8 cellular contexts compared by ENCODE assay signal in the genomic region with DNA sequence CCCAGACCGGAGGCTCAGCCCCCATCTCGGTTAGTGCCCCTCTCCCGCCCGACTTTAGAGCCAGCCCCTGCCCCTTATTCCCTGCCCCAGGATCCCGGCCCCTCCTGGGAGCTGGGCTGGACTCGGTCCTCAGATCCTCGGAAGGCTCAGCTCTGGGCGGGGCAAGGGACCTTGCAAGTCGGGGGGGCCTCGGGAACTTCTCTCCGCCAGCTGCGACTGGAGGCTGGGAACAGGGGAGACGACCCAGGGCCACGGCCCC. TPM values are rescaled to one million over a fixed set of nuclear protein-coding genes. Genes with fewer than 3 reads are reported as not detected.
DNase-seq lines count a peak whose midpoint lies in the region; ATAC-seq and TF ChIP-seq lines count a peak whose summit lies in the region.

No MANE protein-coding gene starts in this region.

- intact Hi-C loops in adrenal gland (cut with DNase I): no loop called here

- peak overlapping the region; percentile 85 to 86 for H3K4me3 Mint-ChIP-seq in stimulated activated naive B cell treated with anti-CD40 and anti-IgM and Interleukin-4, amounts not matched to agents 10 μg/mL and 1 μg/mL and 100 μg/mL, for 72 hours

- H3K27me3 ChIP-seq in adrenal gland: no peaks in the 10 kb centered on the region
- H3K27me3 ChIP-seq in iPS-15b (ENCODE audit: control insufficient read depth, insufficient read depth, low read length): peaks cover 17% of the 10 kb centered on the region
- H3K27me3 ChIP-seq in SJCRH30: no peaks in the 10 kb centered on the region

- H3K9me3 ChIP-seq in adrenal gland (replicated peaks in 1 of 3) (no peaks in the 10 kb centered on the region), iPS-15b (ENCODE audit: control insufficient read depth, insufficient read depth, low read length) (no peaks in the 10 kb centered on the region), SJCRH30 (replicated peaks) (no peaks in the 10 kb centered on the region)

- H3K27me3 Mint-ChIP-seq in stimulated activated naive B cell treated with anti-CD40 and anti-IgM and Interleukin-4, amounts not matched to agents 10 μg/mL and 1 μg/mL and 100 μg/mL, for 72 hours: peaks cover 10 to 16% of the 10 kb centered on the region in 2 donors

- peak overlapping the region; percentile 73 for H3K9ac ChIP-seq in iPS-15b (ENCODE audit: low read depth, low read length)

- H3K4me3 ChIP-seq in adrenal gland: peak overlapping the region in 3 of 4 donors; percentile 69 to 74 (median 70)
- H3K4me3 ChIP-seq in iPS-15b (ENCODE audit: low read depth, low read length): peak overlapping the region; percentile 62
- H3K4me3 ChIP-seq in SJCRH30: no peak overlapping the region

- no peak for TF ChIP-seq POLR2A in adrenal gland (IDR thresholded peaks at IDR 0.05)

- peak overlapping the region; percentile 91 for H3K27ac Mint-ChIP-seq in stimulated activated naive B cell treated with anti-CD40 and anti-IgM and Interleukin-4, amounts not matched to agents 10 μg/mL and 1 μg/mL and 100 μg/mL, for 72 hours

- WGBS in adrenal gland, 4 donors: 2 to 7% (median 2%) methylated on average over 14 of the region's 14 CpGs; no CpG with 5 or more reads in 1 of the 4 donors

- H3K27ac ChIP-seq in adrenal gland (peak overlapping the region; percentile 75 to 98 (median 96)), SJCRH30 (no peak overlapping the region; the same call in 1 of the 2 replicates)

- H3K36me3 Mint-ChIP-seq in stimulated activated naive B cell treated with anti-CD40 and anti-IgM and Interleukin-4, amounts not matched to agents 10 μg/mL and 1 μg/mL and 100 μg/mL, for 72 hours: no peaks in the 10 kb centered on the region

- peaks cover 33 to 53% of the 10 kb centered on the region in 2 donors for H3K4me1 ChIP-seq in adrenal gland (replicated peaks in 1 of 2)
- H3K4me1 ChIP-seq in iPS-15b (ENCODE audit: control insufficient read depth, insufficient read depth, low read length): peaks cover 14% of the 10 kb centered on the region
- H3K4me1 ChIP-seq in SJCRH30: peaks cover 18% of the 10 kb centered on the region

- DNase-seq in adrenal gland (no peak), SJCRH30 (no peak), NCI-H82 (lab: John Stamatoyannopoulos, UW) (no peak), mucosa of gallbladder (ENCODE audit: low spot score) (no peak), activated gamma-delta T cell (lab: John Stamatoyannopoulos, UW) (no peak)
- DNase-seq in stimulated activated naive B cell treated with anti-CD40 and anti-IgM and Interleukin-4, amounts not matched to agents 10 μg/mL and 1 μg/mL and 100 μg/mL, for 72 hours: no peak

- peak; percentile 13 for ATAC-seq in HG03039 (IDR thresholded peaks at IDR 0.05; ENCODE audit: unreplicated experiment)
- no peak for ATAC-seq in stimulated activated naive B cell treated with anti-CD40 and anti-IgM and Interleukin-4, amounts not matched to agents 10 μg/mL and 1 μg/mL and 100 μg/mL, for 72 hours (replicated peaks)

- peaks cover 22 to 33% of the 10 kb centered on the region in 2 donors for H3K4me1 Mint-ChIP-seq in stimulated activated naive B cell treated with anti-CD40 and anti-IgM and Interleukin-4, amounts not matched to agents 10 μg/mL and 1 μg/mL and 100 μg/mL, for 72 hours

- no peaks in the 10 kb centered on the region for H3K9me3 Mint-ChIP-seq in stimulated activated naive B cell treated with anti-CD40 and anti-IgM and Interleukin-4, amounts not matched to agents 10 μg/mL and 1 μg/mL and 100 μg/mL, for 72 hours

- no peaks in the 10 kb centered on the region for H3K36me3 ChIP-seq in adrenal gland (replicated peaks in 1 of 2)
- no peaks in the 10 kb centered on the region for H3K36me3 ChIP-seq in iPS-15b (ENCODE audit: control insufficient read depth, insufficient read depth, low read length)
- no peaks in the 10 kb centered on the region for H3K36me3 ChIP-seq in SJCRH30

- TF ChIP-seq CTCF in adrenal gland (IDR thresholded peaks at IDR 0.05): no peak

RNA-seq across cellular contexts. Expression of a gene that starts 2.5 kb away (rescaled TPM):
- total RNA-seq in adrenal gland (10 to 100 TPM; 15.3 to 38.1 (median 22.6) TPM), mucosa of gallbladder (25.4 TPM)
- 100 to 1,000 TPM in 1 of 3 donors, 10 to 100 TPM in 1, 1 to 10 TPM in 1; 6.6 to 592 (median 52.2) TPM for polyA plus RNA-seq in adrenal gland
- total RNA-seq in SJCRH30 (2014; rRNA removed; shearing (Covaris generic)): 0.34 and 0.68 TPM in 2 replicates

RNA-seq across cellular contexts. Expression of a gene that starts 12.4 kb away (rescaled TPM):
- total RNA-seq in adrenal gland: 100 to 1,000 TPM; 177 to 599 (median 404) TPM
- polyA plus RNA-seq in adrenal gland: 1,000 to 10,000 TPM in 1 of 3 donors, 100 to 1,000 TPM in 2; 176 to 1,434 (median 799) TPM
- 38.1 and 55.5 TPM in 2 replicates for total RNA-seq in SJCRH30 (2014; rRNA removed; shearing (Covaris generic))
- total RNA-seq in mucosa of gallbladder: 15.8 TPM

RNA-seq across cellular contexts. Expression of a gene that starts 13.4 kb away (rescaled TPM):
- total RNA-seq in adrenal gland: 10 to 100 TPM; 26.3 to 44.2 (median 36.6) TPM
- polyA plus RNA-seq in adrenal gland: 10 to 100 TPM in 2 of 3 donors, 1 to 10 TPM in 1; 9.5 to 16.5 (median 13.4) TPM
- total RNA-seq in SJCRH30 (2014; rRNA removed; shearing (Covaris generic)): 1.6 and 1.9 TPM in 2 replicates
- total RNA-seq in mucosa of gallbladder: 17.4 TPM

RNA-seq across cellular contexts. Expression of a gene that starts 49.3 kb away (rescaled TPM):
- total RNA-seq in adrenal gland (1 to 10 TPM in 3 of 8 donors, not detected in 5; 1.2 to 5.5 (median 2.0) TPM), mucosa of gallbladder (not detected)
- polyA plus RNA-seq in adrenal gland: 10 to 100 TPM in 1 of 3 donors, 1 to 10 TPM in 2; 4.3 to 36.6 (median 6.3) TPM
- total RNA-seq in SJCRH30 (2014; rRNA removed; shearing (Covaris generic)): not detected in 2 replicates
